Comparison of ENCODE assay signal across 30 cellular contexts in the genomic region with DNA sequence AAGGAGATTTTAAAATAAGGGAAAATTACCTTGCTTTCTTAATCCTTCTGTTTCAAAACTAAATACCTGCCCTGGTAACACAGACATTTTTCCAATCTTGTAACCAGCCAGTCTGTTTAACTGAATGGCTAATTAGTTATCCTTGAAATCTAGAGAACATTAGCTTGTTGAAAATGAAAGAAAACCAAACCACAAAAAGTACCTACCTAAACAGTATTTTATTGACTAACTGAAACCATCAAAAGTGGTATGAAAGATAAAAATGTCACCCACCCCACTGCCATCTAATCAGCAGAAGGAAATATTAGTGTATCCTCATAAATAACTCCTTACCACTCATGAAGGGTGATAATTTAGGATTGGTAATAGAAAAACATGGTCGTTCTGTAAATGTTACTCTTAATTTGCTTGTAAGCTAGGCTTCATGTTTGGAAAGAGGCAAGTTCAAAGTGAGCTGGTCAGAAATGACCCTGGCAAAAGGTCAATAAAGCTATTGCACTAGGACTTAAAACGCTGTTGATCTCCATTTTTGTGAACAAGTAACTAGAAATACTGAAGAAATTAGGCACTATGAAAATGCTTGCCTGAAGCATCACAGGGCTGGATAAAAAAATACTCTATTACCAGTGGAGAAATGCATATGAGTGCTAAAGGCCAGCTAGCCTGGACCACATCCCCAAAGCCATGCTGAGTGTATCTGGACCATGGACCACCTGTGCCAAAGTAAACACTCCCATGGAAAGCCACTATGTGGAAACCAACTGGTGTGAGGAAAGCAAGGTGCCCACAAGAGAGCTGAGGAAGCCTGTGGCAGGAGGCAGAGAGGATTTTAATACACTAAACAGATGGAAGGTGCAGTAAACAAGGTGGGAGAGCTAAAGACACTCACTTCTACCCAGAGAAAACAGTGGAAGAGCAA. TPM values are rescaled to one million over a fixed set of nuclear protein-coding genes. Genes with fewer than 3 reads are reported as not detected.
A peak's percentile ranks its signal among the peaks of the same experiment; 100 is the strongest.
DNase-seq lines count a peak whose midpoint lies in the region; ATAC-seq, FAIRE-seq and TF ChIP-seq lines count a peak whose summit lies in the region.
"Had no signal": no experiment of that assay in that cellular context is flagged by ENCODE, and none has a peak within 500 bp of the region (broad histone marks: within the 10 kb centered on the region; RNA-seq: fewer than 3 reads in every experiment).

No MANE protein-coding gene starts in this region.

- H3F3A ChIP-seq in MM.1S (ENCODE audit: insufficient read depth, low read length) = peaks cover 11% of the 10 kb centered on the region

- H3K4me3 Mint-ChIP-seq in CD4-positive, alpha-beta memory T cell = peak overlapping the region in 6 of 8 donors; percentile 5 to 43 (median 24)
- H3K4me3 Mint-ChIP-seq: activated CD4-positive, alpha-beta T cell treated with anti-CD3 and anti-CD28 coated beads, Interleukin-2, amount 10 ng/mL, durations not matched to agents 24 days and 14 days; activated naive CD8-positive, alpha-beta T cell treated with anti-CD3 and anti-CD28 coated beads, Interleukin-2, amount 50 U/mL, for 24 hours; activated T-cell treated with anti-CD3 and anti-CD28 coated beads, Interleukin-2, amount 50 U/mL, for 4 hours; central memory CD8-positive, alpha-beta T cell; H9; stimulated activated memory B cell treated with anti-CD40 and anti-IgM and Interleukin-4, amounts not matched to agents 10 μg/mL and 1 μg/mL and 100 μg/mL, for 72 hours had no signal

- no peak overlapping the region for H3K9ac ChIP-seq in MM.1S (ENCODE audit: low read length)
- H3K9ac ChIP-seq: BLaER1 had no signal

- no peaks in the 10 kb centered on the region for H3K36me3 ChIP-seq in CD4-positive, alpha-beta memory T cell (ENCODE audit: insufficient read depth, low read length)
- H3K36me3 ChIP-seq in MM.1S (replicated peaks; ENCODE audit: insufficient read depth, low read length) = no peaks in the 10 kb centered on the region
- H3K36me3 ChIP-seq: BLaER1, sigmoid colon, upper lobe of left lung, WERI-Rb-1 had no signal

- H3K36me3 Mint-ChIP-seq in CD4-positive, alpha-beta memory T cell = no peaks in the 10 kb centered on the region
- H3K36me3 Mint-ChIP-seq: stimulated activated memory B cell treated with anti-CD40 and anti-IgM and Interleukin-4, amounts not matched to agents 10 μg/mL and 1 μg/mL and 100 μg/mL, for 72 hours had no signal

- peak; percentile 92 for FAIRE-seq in islet of Langerhans (lab: Jason Lieb, UNC)
- FAIRE-seq: kidney had no signal

- peaks cover 0 to 2% (median 0%) of the 10 kb centered on the region in 8 donors for H3K9me3 Mint-ChIP-seq in CD4-positive, alpha-beta memory T cell
- H3K9me3 Mint-ChIP-seq: activated CD4-positive, alpha-beta T cell treated with anti-CD3 and anti-CD28 coated beads, Interleukin-2, amount 10 ng/mL, durations not matched to agents 24 days and 14 days; activated naive CD8-positive, alpha-beta T cell treated with anti-CD3 and anti-CD28 coated beads, Interleukin-2, amount 50 U/mL, for 24 hours; activated T-cell treated with anti-CD3 and anti-CD28 coated beads, Interleukin-2, amount 50 U/mL, for 4 hours; H9; stimulated activated memory B cell treated with anti-CD40 and anti-IgM and Interleukin-4, amounts not matched to agents 10 μg/mL and 1 μg/mL and 100 μg/mL, for 72 hours had no signal

- no peak overlapping the region for H3K27ac ChIP-seq in CD4-positive, alpha-beta memory T cell (ENCODE audit: low read depth, low read length)
- H3K27ac ChIP-seq in MM.1S (ENCODE audit: low read length) = peak overlapping the region; percentile 22; the same call in 1 of the 2 replicates
- H3K27ac ChIP-seq: BLaER1, upper lobe of left lung, WERI-Rb-1 had no signal

- DNase-seq in CD4-positive, alpha-beta memory T cell = no peak
- peak; percentile 62 for DNase-seq in MM.1S
- DNase-seq in ecto neural progenitor cell (ENCODE audit: low spot score) = no peak
- DNase-seq: activated CD4-positive, alpha-beta T cell treated with anti-CD3 and anti-CD28 coated beads, Interleukin-2, amount 10 ng/mL, durations not matched to agents 24 days and 14 days; activated naive CD8-positive, alpha-beta T cell treated with anti-CD3 and anti-CD28 coated beads, Interleukin-2, amount 50 U/mL, for 24 hours; activated T-cell treated with anti-CD3 and anti-CD28 coated beads, Interleukin-2, amount 50 U/mL, for 4 hours; COR-L47; dermis blood vessel endothelial cell; DND-41; H9; kidney; mammary epithelial cell; NCI-H1436; NCI-H2107; NCI-H446; PC-3; posterior cingulate gyrus; SHP77 treated with DMSO at 0.1 percent for 48 hours; sigmoid colon; stimulated activated CD4-positive, alpha-beta T cell treated with anti-CD3 and anti-CD28 coated beads, Interleukin-4, amount 100 ng/mL, for 4 hours; T1000; upper lobe of left lung; WERI-Rb-1 had no signal

- H3K27ac Mint-ChIP-seq in CD4-positive, alpha-beta memory T cell = peak overlapping the region in 3 of 7 donors; percentile 2 to 79 (median 45)
- H3K27ac Mint-ChIP-seq: activated CD4-positive, alpha-beta T cell treated with anti-CD3 and anti-CD28 coated beads, Interleukin-2, amount 10 ng/mL, durations not matched to agents 24 days and 14 days; activated naive CD8-positive, alpha-beta T cell treated with anti-CD3 and anti-CD28 coated beads, Interleukin-2, amount 50 U/mL, for 24 hours; H9; stimulated activated memory B cell treated with anti-CD40 and anti-IgM and Interleukin-4, amounts not matched to agents 10 μg/mL and 1 μg/mL and 100 μg/mL, for 72 hours had no signal

- H3K27me3 ChIP-seq in CD4-positive, alpha-beta memory T cell (ENCODE audit: insufficient read depth, low read length) = no peaks in the 10 kb centered on the region
- no peaks in the 10 kb centered on the region for H3K27me3 ChIP-seq in MM.1S (replicated peaks; ENCODE audit: insufficient read depth, low read length)
- H3K27me3 ChIP-seq: BLaER1, sigmoid colon, upper lobe of left lung had no signal

- peak overlapping the region; percentile 79 for H3K4me2 ChIP-seq in MM.1S (ENCODE audit: low read depth, low read length)
- H3K4me2 ChIP-seq: BLaER1 had no signal

- H3K4me1 Mint-ChIP-seq in CD4-positive, alpha-beta memory T cell = peaks cover 0 to 9% (median 5%) of the 10 kb centered on the region in 4 donors
- H3K4me1 Mint-ChIP-seq: activated CD4-positive, alpha-beta T cell treated with anti-CD3 and anti-CD28 coated beads, Interleukin-2, amount 10 ng/mL, durations not matched to agents 24 days and 14 days; activated naive CD8-positive, alpha-beta T cell treated with anti-CD3 and anti-CD28 coated beads, Interleukin-2, amount 50 U/mL, for 24 hours; central memory CD8-positive, alpha-beta T cell; stimulated activated memory B cell treated with anti-CD40 and anti-IgM and Interleukin-4, amounts not matched to agents 10 μg/mL and 1 μg/mL and 100 μg/mL, for 72 hours had no signal

- CTCF ChIA-PET in CD4-positive, alpha-beta memory T cell (lab: Charles Lee; ENCODE audit: partially characterized antibody) = no interaction called here

- H4K20me1 ChIP-seq in MM.1S (ENCODE audit: insufficient read depth, low read length) = no peaks in the 10 kb centered on the region
- H4K20me1 ChIP-seq: BLaER1 had no signal

- ATAC-seq in GM18868 (IDR thresholded peaks at IDR 0.05; ENCODE audit: unreplicated experiment) (peak; percentile 72), HG03025 (IDR thresholded peaks at IDR 0.05; ENCODE audit: low FRiP score, unreplicated experiment) (no peak), HG03520 (IDR thresholded peaks at IDR 0.05; ENCODE audit: unreplicated experiment) (no peak)
- ATAC-seq: activated naive CD8-positive, alpha-beta T cell treated with anti-CD3 and anti-CD28 coated beads, Interleukin-2, amount 50 U/mL, for 24 hours; PC-3; stimulated activated memory B cell treated with anti-CD40 and anti-IgM and Interleukin-4, amounts not matched to agents 10 μg/mL and 1 μg/mL and 100 μg/mL, for 72 hours had no signal

- intact Hi-C loops in CD4-positive, alpha-beta memory T cell (cut with micrococcal nuclease) = no loop called here

- TF ChIP-seq CTCF in MM.1S (IDR thresholded peaks at IDR 0.05; ENCODE audit: low read length) = no peak

- H3K4me1 ChIP-seq in CD4-positive, alpha-beta memory T cell (ENCODE audit: insufficient read depth, low read length) = no peaks in the 10 kb centered on the region
- peaks cover 15% of the 10 kb centered on the region for H3K4me1 ChIP-seq in MM.1S (ENCODE audit: low read length)
- H3K4me1 ChIP-seq: BLaER1 had no signal

- no peak overlapping the region for H2AFZ ChIP-seq in MM.1S (ENCODE audit: low read length)

- H3K9me3 ChIP-seq in CD4-positive, alpha-beta memory T cell (ENCODE audit: control insufficient read depth in 1 of 2, low read length in 2 of 2) = no peaks in the 10 kb centered on the region
- H3K9me3 ChIP-seq in MM.1S (replicated peaks; ENCODE audit: insufficient read depth, low read length) = no peaks in the 10 kb centered on the region
- H3K9me3 ChIP-seq: BLaER1, sigmoid colon, upper lobe of left lung had no signal

- no peak overlapping the region for H3K4me3 ChIP-seq in CD4-positive, alpha-beta memory T cell (ENCODE audit: low read length in 2 of 2)
- H3K4me3 ChIP-seq in MM.1S (ENCODE audit: low read length) = peak overlapping the region; percentile 16; the same call in 1 of the 2 replicates
- H3K4me3 ChIP-seq: BLaER1, sigmoid colon, upper lobe of left lung had no signal

- no peaks in the 10 kb centered on the region for H3K27me3 Mint-ChIP-seq in CD4-positive, alpha-beta memory T cell
- H3K27me3 Mint-ChIP-seq: activated CD4-positive, alpha-beta T cell treated with anti-CD3 and anti-CD28 coated beads, Interleukin-2, amount 10 ng/mL, durations not matched to agents 24 days and 14 days; activated naive CD8-positive, alpha-beta T cell treated with anti-CD3 and anti-CD28 coated beads, Interleukin-2, amount 50 U/mL, for 24 hours; central memory CD8-positive, alpha-beta T cell; stimulated activated memory B cell treated with anti-CD40 and anti-IgM and Interleukin-4, amounts not matched to agents 10 μg/mL and 1 μg/mL and 100 μg/mL, for 72 hours had no signal

- H3K9me2 ChIP-seq in MM.1S (replicated peaks; ENCODE audit: insufficient read depth, low read length) = no peaks in the 10 kb centered on the region

- H3K79me2 ChIP-seq in MM.1S (ENCODE audit: low read length) = peaks cover 1% of the 10 kb centered on the region; the same call in 1 of the 2 replicates

- POLR2A ChIA-PET in CD4-positive, alpha-beta memory T cell (lab: Charles Lee; ENCODE audit: partially characterized antibody) = interaction anchor here (0.8 kb wide), 1 partner anchor 172 kb away, joined by 3 read pairs; no protein-coding TSS in a partner anchor

RNA-seq across cellular contexts. Expression of a gene that starts 8.4 kb away (rescaled TPM):
- total RNA-seq in CD4-positive, alpha-beta memory T cell = 1 to 10 TPM; 3.5 to 4.5 TPM
- 1 to 10 TPM; 1.1 to 1.3 TPM for polyA plus RNA-seq in CD4-positive, alpha-beta memory T cell
- total RNA-seq: activated CD4-positive, alpha-beta T cell treated with anti-CD3 and anti-CD28 coated beads, Interleukin-2, amount 10 ng/mL, durations not matched to agents 24 days and 14 days had no signal
